ENCODE assay signal across 22 cellular contexts in the genomic region with DNA sequence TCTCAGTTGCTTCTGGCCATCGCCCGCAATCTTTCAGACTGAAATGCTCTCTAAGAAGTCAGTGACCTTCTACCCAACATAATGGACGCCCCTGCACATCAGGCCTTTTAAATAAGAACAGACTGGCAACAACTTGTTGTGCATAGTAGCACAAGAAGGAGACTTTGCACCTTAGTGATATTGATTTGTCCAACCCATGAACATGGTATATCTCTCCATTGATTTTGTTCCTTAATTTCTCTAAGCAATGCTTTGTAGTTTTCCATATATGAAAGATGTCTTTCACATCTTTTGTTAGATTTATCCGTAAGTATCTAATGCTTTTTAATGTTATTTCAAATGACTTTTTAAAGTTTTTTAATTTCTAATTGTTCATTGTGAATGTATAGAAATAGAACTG. TPM values are rescaled to one million over a fixed set of nuclear protein-coding genes. Genes with fewer than 3 reads are reported as not detected.
DNase-seq lines count a peak whose midpoint lies in the region; ATAC-seq, FAIRE-seq and TF ChIP-seq lines count a peak whose summit lies in the region.
"Had no signal": no experiment of that assay in that cellular context is flagged by ENCODE, and none has a peak within 500 bp of the region (broad histone marks: within the 10 kb centered on the region; RNA-seq: fewer than 3 reads in every experiment).

No MANE protein-coding gene starts in this region.

- POLR2A ChIA-PET in CD4-positive, alpha-beta memory T cell (lab: Charles Lee; ENCODE audit: partially characterized antibody): no interaction called here
- POLR2A ChIA-PET in HEK293 (lab: Yijun Ruan, JAX): no interaction called here
- POLR2A ChIA-PET in K562 (lab: Yijun Ruan, JAX): no interaction called here

- no peaks in the 10 kb centered on the region for H3K27me3 ChIP-seq in CD4-positive, alpha-beta memory T cell (ENCODE audit: insufficient read depth, low read length)
- H3K27me3 ChIP-seq in K562 (ENCODE audit: control insufficient read depth in 2 of 2, insufficient read depth in 2 of 2, low read length in 2 of 2) (no peaks in the 10 kb centered on the region), stomach (no peaks in the 10 kb centered on the region), upper lobe of left lung (no peaks in the 10 kb centered on the region)

- ATAC-seq in K562: no peak
- no peak for ATAC-seq in upper lobe of left lung (ENCODE audit: low FRiP score in 2 of 2)
- ATAC-seq: GM23338, HCT116, SK-N-SH treated with all-trans-retinoic acid at 6 μM for 48 hours had no signal

- no peaks in the 10 kb centered on the region; the same call in 1 of the 2 replicates for H4K20me1 ChIP-seq in K562 (replicated peaks; ENCODE audit: control insufficient read depth, insufficient read depth, low read length)
- H4K20me1 ChIP-seq: BLaER1 treated with 17β-estradiol and CSF1 and Interleukin-3, amounts not matched to agents 10 nM and 100 nM had no signal

- no peak overlapping the region for H2AFZ ChIP-seq in K562 (ENCODE audit: low read depth, low read length)
- H2AFZ ChIP-seq: GM23338 had no signal

- H3K36me3 ChIP-seq in CD4-positive, alpha-beta memory T cell (ENCODE audit: insufficient read depth, low read length): no peaks in the 10 kb centered on the region
- no peaks in the 10 kb centered on the region for H3K36me3 ChIP-seq in HEK293 (ENCODE audit: control insufficient read depth in 2 of 2, insufficient read depth in 1 of 2, low read length in 2 of 2)
- no peaks in the 10 kb centered on the region for H3K36me3 ChIP-seq in K562 (ENCODE audit: control insufficient read depth, insufficient read depth, low read length)
- H3K36me3 ChIP-seq in stomach: peaks cover 0 to 8% (median 2%) of the 10 kb centered on the region in 4 donors
- no peaks in the 10 kb centered on the region for H3K36me3 ChIP-seq in upper lobe of left lung
- H3K36me3 ChIP-seq: BLaER1 treated with 17β-estradiol and CSF1 and Interleukin-3, amounts not matched to agents 10 nM and 100 nM had no signal

- intact Hi-C loops in CD4-positive, alpha-beta memory T cell (cut with micrococcal nuclease): loop anchor here (10.0 kb wide), 1 partner anchor 288 kb away; a partner anchor contains a TSS
- intact Hi-C loops in K562 (cut with micrococcal nuclease) (no loop called here), stomach (cut with DNase I; ENCODE audit: low total_unique reads) (no loop called here)

- TF ChIP-seq CTCF in HEK293 (tag by site-specific recombination; IDR thresholded peaks at IDR 0.05): no peak
- TF ChIP-seq CTCF in K562 (IDR thresholded peaks at IDR 0.05 in 2 of 3, conservative IDR thresholded peaks at IDR 0.05 in 1 of 3; ENCODE audit: insufficient read depth in 2 of 3, low read depth in 1 of 3, low read length in 3 of 3): no peak
- no peak for TF ChIP-seq CTCF in stomach (IDR thresholded peaks at IDR 0.05)
- TF ChIP-seq CTCF in upper lobe of left lung (IDR thresholded peaks at IDR 0.05): no peak

- H3K4me3 ChIP-seq in CD4-positive, alpha-beta memory T cell (ENCODE audit: low read length in 2 of 2): no peak overlapping the region
- H3K4me3 ChIP-seq in HEK293 (ENCODE audit: low read depth, low read length): no peak overlapping the region
- no peak overlapping the region for H3K4me3 ChIP-seq in K562
- H3K4me3 ChIP-seq in stomach: no peak overlapping the region
- H3K4me3 ChIP-seq in upper lobe of left lung: no peak overlapping the region
- H3K4me3 ChIP-seq: BLaER1 treated with 17β-estradiol and CSF1 and Interleukin-3, amounts not matched to agents 10 nM and 100 nM; GM23338 had no signal

- CTCF ChIA-PET in CD4-positive, alpha-beta memory T cell (lab: Charles Lee; ENCODE audit: partially characterized antibody): no interaction called here
- CTCF ChIA-PET in HEK293 (lab: Yijun Ruan, JAX): no interaction called here
- CTCF ChIA-PET in K562 (lab: Yijun Ruan, JAX; ENCODE audit: low intra/inter-chr PET ratio): no interaction called here

- FAIRE-seq in K562 (lab: Jason Lieb, UNC): peak; percentile 6
- FAIRE-seq: G401.6, GM19239 had no signal

- H3K9me3 Mint-ChIP-seq in CD4-positive, alpha-beta memory T cell: no peaks in the 10 kb centered on the region
- H3K9me3 Mint-ChIP-seq: GM23338 had no signal

- peak overlapping the region in 4 of 7 donors; percentile 30 to 67 (median 42) for H3K27ac Mint-ChIP-seq in CD4-positive, alpha-beta memory T cell
- H3K27ac Mint-ChIP-seq: GM23338 had no signal

- H3K4me2 ChIP-seq in K562 (ENCODE audit: insufficient read depth, low read length): no peak overlapping the region
- H3K4me2 ChIP-seq: BLaER1 treated with 17β-estradiol and CSF1 and Interleukin-3, amounts not matched to agents 10 nM and 100 nM; GM23338 had no signal

- H3K79me2 ChIP-seq in K562 (ENCODE audit: control insufficient read depth, insufficient read depth, low read length): peaks cover 70% of the 10 kb centered on the region

- in situ Hi-C loops in K562 (cut with MboI): no loop called here

- no peaks in the 10 kb centered on the region for H3K9me1 ChIP-seq in K562 (ENCODE audit: control insufficient read depth, insufficient read depth, low read length)

- peaks cover 4 to 6% of the 10 kb centered on the region in 2 donors for H3K36me3 Mint-ChIP-seq in CD4-positive, alpha-beta memory T cell

- H3K27me3 Mint-ChIP-seq in CD4-positive, alpha-beta memory T cell: no peaks in the 10 kb centered on the region

- no TSS peak for BruUV-seq in K562 (replicated peaks; lab: Mats Ljungman, UMichigan)

- DNase-seq in CD4-positive, alpha-beta memory T cell: no peak
- DNase-seq in K562 (ENCODE audit: extremely low read depth in 1 of 4, low spot score in 3 of 4): no peak
- DNase-seq in stomach: peak; percentile 22
- no peak for DNase-seq in middle frontal gyrus (ENCODE audit: extremely low spot score, low spot score)
- DNase-seq in NCI-H82 (lab: John Stamatoyannopoulos, UW): no peak
- no peak for DNase-seq in upper lobe of left lung
- DNase-seq: DMS 273 treated with DMSO at 0.1 percent for 48 hours; NCI-H1105; NCI-H2081; NCI-H2171 treated with DMSO at 0.1 percent for 48 hours; NCI-H446; NCI-H526 treated with DMSO at 0.1 percent for 48 hours; NK-92 treated with Interleukin-12 subunit alpha and Interleukin-12 subunit beta, amount 100 ng/mL, for 24 hours; RPMI8226; SHP77 treated with DMSO at 0.1 percent for 48 hours had no signal

- no peak overlapping the region for H3K27ac ChIP-seq in CD4-positive, alpha-beta memory T cell (ENCODE audit: low read depth, low read length)
- H3K27ac ChIP-seq in HEK293 (ENCODE audit: extremely low read depth, low read depth, low read length): no peak overlapping the region
- H3K27ac ChIP-seq in K562 (ENCODE audit: extremely low read depth, low read depth, low read length): no peak overlapping the region
- H3K27ac ChIP-seq in stomach: peak overlapping the region in 2 of 5 donors; percentile 73 to 85
- peak overlapping the region in 2 of 4 donors; percentile 15 to 96 for H3K27ac ChIP-seq in upper lobe of left lung
- H3K27ac ChIP-seq: BLaER1 treated with 17β-estradiol and CSF1 and Interleukin-3, amounts not matched to agents 10 nM and 100 nM had no signal

- TF ChIP-seq POLR2A in K562 (conservative IDR thresholded peaks at IDR 0.05) (no peak), stomach (IDR thresholded peaks at IDR 0.05) (no peak), upper lobe of left lung (IDR thresholded peaks at IDR 0.05) (no peak)

- WGBS in K562 (ENCODE audit: insufficient coverage, low coverage, missing lambda C conversion rate): 42% methylated on average over 4 of the region's 4 CpGs
- 71 to 96% (median 92%) methylated on average over 4 of the region's 4 CpGs for WGBS in stomach, 5 donors
- 95 to 96% methylated on average over 4 of the region's 4 CpGs for whole genome bisulfite sequencing in upper lobe of left lung, 2 donors

- peaks cover 36 to 67% (median 55%) of the 10 kb centered on the region in 4 donors for H3K4me1 Mint-ChIP-seq in CD4-positive, alpha-beta memory T cell

- H3K9me3 ChIP-seq in CD4-positive, alpha-beta memory T cell (ENCODE audit: control insufficient read depth in 1 of 2, low read length in 2 of 2): no peaks in the 10 kb centered on the region
- H3K9me3 ChIP-seq in HEK293 (ENCODE audit: control insufficient read depth, insufficient read depth, low read depth, low read length) (no peaks in the 10 kb centered on the region), K562 (replicated peaks; ENCODE audit: control insufficient read depth, insufficient read depth, low read depth, low read length) (no peaks in the 10 kb centered on the region), stomach (no peaks in the 10 kb centered on the region), upper lobe of left lung (no peaks in the 10 kb centered on the region)
- H3K9me3 ChIP-seq: BLaER1 treated with 17β-estradiol and CSF1 and Interleukin-3, amounts not matched to agents 10 nM and 100 nM had no signal

- no peak overlapping the region for H3K9ac ChIP-seq in K562 (ENCODE audit: insufficient read depth in 1 of 2, low read depth in 2 of 2, low read length in 2 of 2)
- H3K9ac ChIP-seq: BLaER1 treated with 17β-estradiol and CSF1 and Interleukin-3, amounts not matched to agents 10 nM and 100 nM had no signal

- peaks cover 41% of the 10 kb centered on the region for H3K4me1 ChIP-seq in CD4-positive, alpha-beta memory T cell (ENCODE audit: insufficient read depth, low read length)
- H3K4me1 ChIP-seq in HEK293 (ENCODE audit: control insufficient read depth, insufficient read depth, low read length) (no peaks in the 10 kb centered on the region; the same call in 1 of the 2 replicates), K562 (replicated peaks in 1 of 2; ENCODE audit: control insufficient read depth in 2 of 2, insufficient read depth in 2 of 2, low read length in 2 of 2) (peaks cover 30 to 33% of the 10 kb centered on the region in 2 experiments), stomach (peaks cover 25 to 65% (median 30%) of the 10 kb centered on the region in 4 donors), upper lobe of left lung (peaks cover 32 to 62% (median 40%) of the 10 kb centered on the region in 4 donors)

- H3K4me3 Mint-ChIP-seq in CD4-positive, alpha-beta memory T cell: no peak overlapping the region
- H3K4me3 Mint-ChIP-seq: GM23338 had no signal

- TF ChIP-seq EP300 in K562 (IDR thresholded peaks at IDR 0.05; ENCODE audit: low read length) (no peak), stomach (IDR thresholded peaks at IDR 0.05) (no peak), upper lobe of left lung (IDR thresholded peaks at IDR 0.05) (no peak)

- TF ChIP-seq RAD21 in K562 (CRISPR knock-in tag; conservative IDR thresholded peaks at IDR 0.05 in 1 of 2, IDR thresholded peaks at IDR 0.05 in 1 of 2): no peak

RNA-seq across cellular contexts. Expression of a gene that starts 4.3 kb away (rescaled TPM):
- total RNA-seq in CD4-positive, alpha-beta memory T cell: 10 to 100 TPM; 11.1 to 14.7 TPM
- 10 to 100 TPM; 17.4 to 20.0 TPM for polyA plus RNA-seq in CD4-positive, alpha-beta memory T cell
- 12.8 and 14.2 TPM in 2 replicates for total RNA-seq in K562 (2011; cell fraction: chromatin; rRNA removed; ENCODE audit: low replicate concordance)
- 16.7 and 17.9 TPM in 2 replicates for total RNA-seq in K562 (2011; cell fraction: nucleolus; rRNA removed)
- 13.9 and 18.0 TPM in 2 replicates for total RNA-seq in K562 (2011; cell fraction: nucleoplasm; rRNA removed)
- total RNA-seq in K562 (2014; rRNA removed) (9.8 and 10.1 TPM in 2 replicates), K562 (2014; rRNA removed; fragmentation: Illumina TruSeq; extraction: Trizol) (4.0 and 4.5 TPM in 2 replicates), K562 (2015; rRNA removed; fragmentation: Illumina TruSeq; extraction: Trizol) (4.7 and 5.2 TPM in 2 replicates), K562 (2021) (9.4 and 11.7 TPM in 2 replicates), stomach (10 to 100 TPM in 3 of 5 donors, 1 to 10 TPM in 2; 6.7 to 63.0 (median 16.1) TPM), upper lobe of left lung (10 to 100 TPM; 28.0 to 72.6 (median 35.1) TPM)
- polyA plus RNA-seq in K562 (2011; rRNA removed) (8.0 and 18.3 TPM in 2 replicates), K562 (2014; fragmentation: Illumina TruSeq; extraction: Trizol) (10.6 and 11.2 TPM in 2 replicates), K562 (2014; fragmentation: Nextera tagmentation; extraction: Ambion mirVana) (1 to 10 TPM; 1.2 to 2.0 TPM), K562 (2014; rRNA removed) (8.7 and 9.9 TPM in 2 replicates), stomach (10 to 100 TPM; 13.9 to 26.1 (median 15.7) TPM)
- 20.1 and 26.7 TPM in 2 replicates for polyA plus RNA-seq in K562 (2011; cell fraction: cytosol; rRNA removed)
- 12.0 and 12.3 TPM in 2 replicates for polyA plus RNA-seq in K562 (2011; cell fraction: nucleus; rRNA removed)
- 5.6 and 11.1 TPM in 2 replicates for polyA plus RNA-seq in K562 (2012)
- 4.5 and 4.7 TPM in 2 replicates for polyA minus RNA-seq in K562 (2011; rRNA and poly(A)+ RNA removed)
- 10.1 and 10.2 TPM in 2 replicates for polyA minus RNA-seq in K562 (2011; cell fraction: cytosol; rRNA and poly(A)+ RNA removed)
- polyA minus RNA-seq in K562 (2011; cell fraction: nucleus; rRNA and poly(A)+ RNA removed): 2.9 and 3.1 TPM in 2 replicates
